In genomic region chr22:49799431-49800075, GRCh38 we compare ENCODE assay signal across 18 cellular contexts. TPM values are rescaled to one million over a fixed set of nuclear protein-coding genes. Genes with fewer than 3 reads are reported as not detected.
DNase-seq lines count a peak whose midpoint lies in the region; ATAC-seq and TF ChIP-seq lines count a peak whose summit lies in the region.
"Had no signal": no experiment of that assay in that cellular context is flagged by ENCODE, and none has a peak within 500 bp of the region (broad histone marks: within the 10 kb centered on the region; RNA-seq: fewer than 3 reads in every experiment).

No MANE protein-coding gene starts in this region.

- H3K27me3 ChIP-seq in H7 (ENCODE audit: control insufficient read depth, insufficient read depth, low read length) = no peaks in the 10 kb centered on the region
- no peaks in the 10 kb centered on the region for H3K27me3 ChIP-seq in psoas muscle (ENCODE audit: insufficient read depth in 3 of 3, low read length in 2 of 3)
- H3K27me3 ChIP-seq: SJSA1 had no signal

- no peaks in the 10 kb centered on the region for H3K9me3 ChIP-seq in T-helper 17 cell (ENCODE audit: control insufficient read depth, low read length, poor library complexity, severe bottlenecking)
- H3K9me3 ChIP-seq in psoas muscle = no peaks in the 10 kb centered on the region
- H3K9me3 ChIP-seq: HAP-1, SJSA1 had no signal

- H3K36me3 ChIP-seq in H7 (replicated peaks; ENCODE audit: control insufficient read depth, insufficient read depth, low read length) = peaks cover 10% of the 10 kb centered on the region
- H3K36me3 ChIP-seq in psoas muscle (ENCODE audit: insufficient read depth in 1 of 2, low read depth in 1 of 2) = peaks cover 0 to 63% of the 10 kb centered on the region in 2 donors

- H3K4me1 Mint-ChIP-seq in T-helper 17 cell = peaks cover 25% of the 10 kb centered on the region
- peaks cover 20% of the 10 kb centered on the region for H3K4me1 Mint-ChIP-seq in glutamatergic neuron (ENCODE audit: low read depth, unreplicated experiment)

- TF ChIP-seq CTCF in glutamatergic neuron (IDR thresholded peaks at IDR 0.05; ENCODE audit: partially characterized antibody, unreplicated experiment) (no peak), psoas muscle (IDR thresholded peaks at IDR 0.05) (no peak)

- DNase-seq in H7 (peak; percentile 42), T-helper 17 cell (no peak), glutamatergic neuron (no peak), psoas muscle (no peak), GM03348 (ENCODE audit: low spot score) (no peak)
- DNase-seq in stimulated activated naive CD8-positive, alpha-beta T cell treated with anti-CD3 and anti-CD28 coated beads, Interleukin-15, Interleukin-2, amounts not matched to agents 100 U/mL and 50 U/mL, for 24 hours = no peak
- DNase-seq: CD8-positive, alpha-beta memory T cell; DMS79; NCI-H1092 treated with DMSO at 0.1 percent for 48 hours; NCI-H2081 treated with DMSO at 0.1 percent for 48 hours; NCI-H748 treated with DMSO at 0.1 percent for 48 hours; RPMI8226; SW 1271 had no signal

- peaks cover 23% of the 10 kb centered on the region for H3K4me1 ChIP-seq in psoas muscle
- H3K4me1 ChIP-seq: HAP-1, SJSA1 had no signal

- H3K27ac Mint-ChIP-seq in T-helper 17 cell = peak overlapping the region; percentile 61
- peak overlapping the region; percentile 82 for H3K27ac Mint-ChIP-seq in glutamatergic neuron (ENCODE audit: unreplicated experiment)

- ATAC-seq in T-helper 17 cell = peak; percentile 9
- peak; percentile 12 to 34 (median 21) for ATAC-seq in psoas muscle
- no peak for ATAC-seq in HG02759 (IDR thresholded peaks at IDR 0.05; ENCODE audit: unreplicated experiment)
- ATAC-seq in GM21381 (IDR thresholded peaks at IDR 0.05; ENCODE audit: unreplicated experiment) = no peak
- ATAC-seq in stimulated activated naive CD8-positive, alpha-beta T cell treated with anti-CD3 and anti-CD28 coated beads, Interleukin-15, Interleukin-2, amounts not matched to agents 100 U/mL and 50 U/mL, for 24 hours = no peak
- ATAC-seq: K562 had no signal

- H3K4me3 ChIP-seq in H7 (ENCODE audit: insufficient read depth, low read depth, low read length) (no peak overlapping the region), psoas muscle (no peak overlapping the region)
- H3K4me3 ChIP-seq: HAP-1, K562, SJSA1 had no signal

- peaks cover 18% of the 10 kb centered on the region for H3K9me3 Mint-ChIP-seq in glutamatergic neuron (ENCODE audit: unreplicated experiment)
- H3K9me3 Mint-ChIP-seq: CD8-positive, alpha-beta memory T cell had no signal

- H3K4me3 Mint-ChIP-seq in T-helper 17 cell (no peak overlapping the region), glutamatergic neuron (ENCODE audit: unreplicated experiment) (no peak overlapping the region)

- 54 to 75% (median 54%) methylated on average over 18 of the region's 18 CpGs for WGBS in psoas muscle, 3 donors

- no peaks in the 10 kb centered on the region for H3K27me3 Mint-ChIP-seq in T-helper 17 cell
- H3K27me3 Mint-ChIP-seq in glutamatergic neuron (ENCODE audit: unreplicated experiment) = peaks cover 1% of the 10 kb centered on the region

- intact Hi-C loops in psoas muscle (cut with DNase I) = no loop called here

- H3K36me3 Mint-ChIP-seq in T-helper 17 cell (ENCODE audit: low read depth) (peaks cover 3% of the 10 kb centered on the region), glutamatergic neuron (ENCODE audit: unreplicated experiment) (no peaks in the 10 kb centered on the region)

- no peak overlapping the region for H3K27ac ChIP-seq in psoas muscle
- H3K27ac ChIP-seq: SJSA1 had no signal

RNA-seq across cellular contexts. Expression of gene BRD1, which starts 28.1 kb away (rescaled TPM):
- total RNA-seq in H7 (2014; rRNA removed; shearing (Covaris generic)) = 24.9 and 29.5 TPM in 2 replicates
- total RNA-seq in T-helper 17 cell = 100 to 1,000 TPM; 127 to 153 TPM
- total RNA-seq in glutamatergic neuron (ENCODE audit: unreplicated experiment) = 73.7 TPM
- 10 to 100 TPM; 16.9 to 22.9 (median 20.3) TPM for total RNA-seq in psoas muscle
- 10 to 100 TPM in 2 of 3 donors, 1 to 10 TPM in 1; 7.9 to 12.8 (median 10.1) TPM for polyA plus RNA-seq in psoas muscle

RNA-seq across cellular contexts. Expression of gene ZBED4, which starts 54.1 kb away (rescaled TPM):
- total RNA-seq in H7 (2014; rRNA removed; shearing (Covaris generic)) = 23.1 and 25.0 TPM in 2 replicates
- total RNA-seq in T-helper 17 cell = 10 to 100 TPM; 15.4 to 20.4 TPM
- total RNA-seq in glutamatergic neuron (ENCODE audit: unreplicated experiment) = 53.5 TPM
- 1 to 10 TPM; 5.9 to 9.0 (median 8.3) TPM for total RNA-seq in psoas muscle
- polyA plus RNA-seq in psoas muscle = 10 to 100 TPM in 1 of 3 donors, 1 to 10 TPM in 2; 3.3 to 17.9 (median 7.5) TPM

Comparison
In these comparisons a context has a peak if more than half of its experiments do, and no peak if none do; other contexts are left out.
1. ATAC-seq: peak in T-helper 17 cell (single experiment) and psoas muscle (4 of 4); none in HG02759 (single experiment), GM21381 (single experiment) and stimulated activated naive CD8-positive, alpha-beta T cell treated with anti-CD3 and anti-CD28 coated beads, Interleukin-15, Interleukin-2, amounts not matched to agents 100 U/mL and 50 U/mL, for 24 hours (single experiment).